25 cellular contexts compared by ENCODE assay signal in genomic region chr13:96837809-96838208, GRCh38.
"Had no signal": no experiment of that assay in that cellular context is flagged by ENCODE, and none has a peak within 500 bp of the region (broad histone marks: within the 10 kb centered on the region; RNA-seq: fewer than 3 reads in every experiment).

No MANE protein-coding gene starts in this region.

- ATAC-seq: stimulated activated effector memory CD8-positive, alpha-beta T cell treated with anti-CD3 and anti-CD28 coated beads, Interleukin-12 subunit alpha, Interleukin-12 subunit beta, amount 100 ng/mL, for 72 hours; stimulated activated memory B cell treated with anti-CD40 and anti-IgM and Interleukin-4, amounts not matched to agents 10 μg/mL and 1 μg/mL and 100 μg/mL, for 72 hours; stimulated activated naive B cell treated with anti-CD40 and anti-IgM and Interleukin-4, amounts not matched to agents 10 μg/mL and 1 μg/mL and 100 μg/mL, for 72 hours; stimulated activated naive CD8-positive, alpha-beta T cell treated with anti-CD3 and anti-CD28 coated beads, Interleukin-15, amount 100 ng/mL, for 72 hours; stimulated activated naive CD8-positive, alpha-beta T cell treated with anti-CD3 and anti-CD28 coated beads, Interleukin-15, Interleukin-2, amounts not matched to agents 100 U/mL and 50 U/mL, for 24 hours; upper lobe of right lung had no signal

- H3K27me3 ChIP-seq: stomach, suprapubic skin, testis, thyroid gland, tibial artery, tibial nerve, transverse colon, upper lobe of left lung, upper lobe of right lung, uterus, vagina had no signal

- H3K4me3 ChIP-seq: stomach, suprapubic skin, testis, thoracic aorta, thyroid gland, tibial artery, tibial nerve, transverse colon, upper lobe of left lung, upper lobe of right lung, uterus, vagina had no signal

- H3K36me3 ChIP-seq: stomach, suprapubic skin, thoracic aorta, thyroid gland, tibial artery, tibial nerve, transverse colon, upper lobe of left lung, upper lobe of right lung, uterus, vagina had no signal

- H3K9me3 ChIP-seq: suprapubic skin, testis, thoracic aorta, thyroid gland, transverse colon, upper lobe of left lung, upper lobe of right lung, uterus, vagina had no signal

- H3K4me1 ChIP-seq: stomach, suprapubic skin, testis, tibial artery, tibial nerve, transverse colon, upper lobe of left lung, upper lobe of right lung, uterus, vagina had no signal

- H3K27ac ChIP-seq: stomach, suprapubic skin, testis, thoracic aorta, tibial artery, tibial nerve, transverse colon, upper lobe of left lung, upper lobe of right lung, uterus, vagina had no signal

- DNase-seq: stimulated activated CD4-positive, alpha-beta T cell treated with anti-CD3 and anti-CD28 coated beads, Interleukin-2, amount 100 ng/mL, for 48 hours; stimulated activated CD4-positive, alpha-beta T cell treated with anti-CD3 and anti-CD28 coated beads, Interleukin-4, amount 100 ng/mL, for 1 hour; stimulated activated CD4-positive, alpha-beta T cell treated with anti-CD3 and anti-CD28 coated beads, Interleukin-4, amount 100 ng/mL, for 24 hours; stimulated activated CD4-positive, alpha-beta T cell treated with anti-CD3 and anti-CD28 coated beads, Interleukin-4, amount 100 ng/mL, for 4 hours; stimulated activated CD8-positive, alpha-beta memory T cell treated with anti-CD3 and anti-CD28 coated beads, Interleukin-4, amount 100 ng/mL, for 48 hours; stimulated activated naive B cell treated with anti-CD40 and anti-IgM and Interleukin-4, amounts not matched to agents 10 μg/mL and 1 μg/mL and 100 μg/mL, for 72 hours; stimulated activated naive CD4-positive, alpha-beta T cell; stimulated activated naive CD4-positive, alpha-beta T cell treated with Interleukin-2 at 50 U/mL for 16 hours; stimulated activated naive CD8-positive, alpha-beta T cell treated with anti-CD3 and anti-CD28 coated beads, Interleukin-15, amount 100 ng/mL, for 72 hours; stimulated activated naive CD8-positive, alpha-beta T cell treated with anti-CD3 and anti-CD28 coated beads, Interleukin-15, Interleukin-2, amounts not matched to agents 100 U/mL and 50 U/mL, for 24 hours; stomach; substantia nigra; testis; thyroid gland; tibial artery; transverse colon; upper lobe of left lung; upper lobe of right lung; uterus had no signal
